In the genomic region with DNA sequence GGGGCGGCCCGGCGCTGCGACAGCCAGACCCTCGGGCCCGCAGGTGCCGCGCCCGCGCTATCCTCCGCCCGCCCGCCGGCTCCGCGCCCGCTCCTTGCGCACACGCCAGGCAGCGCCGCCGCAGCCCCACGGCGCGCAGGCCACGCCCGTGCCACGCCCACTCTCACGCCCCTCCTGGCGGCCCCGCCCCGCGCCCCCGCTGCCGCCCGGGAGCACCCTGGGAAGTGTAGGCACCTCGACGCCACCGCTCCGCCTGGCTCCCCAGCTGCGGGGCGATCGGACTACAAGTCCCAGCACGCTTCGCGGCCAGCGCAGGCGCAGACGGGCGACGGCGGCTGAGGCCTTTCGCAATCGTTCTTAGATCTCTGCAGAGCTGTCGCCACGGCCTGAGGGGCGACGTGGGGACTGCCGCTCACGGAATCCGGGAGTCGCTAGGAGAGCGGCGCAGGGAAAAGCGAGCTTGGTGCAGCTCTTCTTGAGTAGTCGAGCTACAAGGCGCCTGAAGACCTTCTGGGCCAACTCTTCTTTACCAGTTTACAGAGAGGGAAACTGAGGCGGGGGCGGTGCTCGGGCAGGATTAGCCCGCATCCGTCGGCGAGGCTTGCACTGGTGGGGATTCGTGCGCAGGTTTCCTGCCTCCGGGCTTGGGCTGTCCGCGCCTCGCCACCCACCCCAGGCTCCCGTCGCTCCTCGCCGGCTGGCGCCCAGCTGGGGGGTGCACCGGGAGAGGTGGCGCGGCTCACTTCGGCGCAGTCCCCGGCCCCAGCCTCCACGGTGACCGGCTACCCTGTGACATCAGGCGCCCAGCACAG, we compare ENCODE assay signal across 1 cellular context.
TF ChIP-seq lines count a peak whose summit lies in the region.

A gene (minus strand): TSS at position 104 of the 812 bp plus-strand sequence. CDS start 124 bp downstream, outside the sequence.

TF ChIP-seq in K562, 482 proteins besides CTCF, POLR2A, EP300 and RAD21 (continued from another document):
- TF ChIP-seq KDM4B (IDR thresholded peaks at IDR 0.05; ENCODE audit: borderline replicate concordance in 2 of 2, low read depth in 1 of 2): no peak
